22 cellular contexts compared by ENCODE assay signal in the genomic region with DNA sequence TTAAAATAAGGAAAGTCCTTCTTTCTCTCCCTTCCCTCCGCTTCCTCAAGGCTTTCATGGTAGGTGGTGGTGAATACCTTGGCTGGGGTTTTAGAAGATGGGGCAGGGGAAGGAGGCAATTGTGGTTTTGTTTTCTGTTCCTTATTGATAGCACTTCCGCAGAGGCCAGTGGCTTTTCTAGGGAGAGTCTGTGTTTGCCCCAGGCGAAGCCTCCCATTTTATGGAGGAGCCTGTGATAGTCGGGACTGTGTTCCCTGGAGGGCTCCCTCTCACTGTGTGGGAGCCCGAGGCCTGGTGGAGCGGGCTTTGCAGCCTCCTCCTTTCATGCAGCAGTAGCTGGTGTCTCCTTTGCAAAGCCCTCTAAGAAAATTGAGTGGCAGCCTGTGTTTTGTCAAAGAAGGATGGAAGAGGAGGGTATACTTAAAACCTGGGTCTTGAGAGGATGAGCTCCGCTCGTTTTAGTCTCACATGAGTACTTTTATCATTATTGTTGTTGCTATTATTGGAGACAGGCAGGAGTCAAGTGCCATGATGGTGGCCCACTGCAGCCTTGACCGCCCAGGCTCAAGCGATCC. TPM values are rescaled to one million over a fixed set of nuclear protein-coding genes. Genes with fewer than 3 reads are reported as not detected.
A peak's percentile ranks its signal among the peaks of the same experiment; 100 is the strongest.
DNase-seq lines count a peak whose midpoint lies in the region; ATAC-seq and TF ChIP-seq lines count a peak whose summit lies in the region.
"Had no signal": no experiment of that assay in that cellular context is flagged by ENCODE, and none has a peak within 500 bp of the region (broad histone marks: within the 10 kb centered on the region; RNA-seq: fewer than 3 reads in every experiment).

No MANE protein-coding gene starts in this region.

- no peaks in the 10 kb centered on the region for H3K36me3 ChIP-seq in left ventricle myocardium inferior
- H3K36me3 ChIP-seq in tibial artery = no peaks in the 10 kb centered on the region
- H3K36me3 ChIP-seq: BE2C, breast epithelium, HAP-1, SJCRH30, upper lobe of right lung had no signal

- H3K4me3 ChIP-seq in left ventricle myocardium inferior (no peak overlapping the region), tibial artery (no peak overlapping the region)
- H3K4me3 ChIP-seq: HAP-1 had no signal

- ATAC-seq in left cardiac atrium (no peak), left colon (peak; percentile 49)
- ATAC-seq: effector memory CD8-positive, alpha-beta T cell had no signal

- DNase-seq in left ventricle myocardium inferior (no peak), left cardiac atrium (no peak), OCI-M1 (lab: John Stamatoyannopoulos, UW) (peak; percentile 62), left colon (no peak), tibial artery (no peak), NCI-H1694 (lab: John Stamatoyannopoulos, UW) (no peak), iPS-NIHi7 (ENCODE audit: extremely low spot score) (no peak), NCI-H524 treated with DMSO at 0.1 percent for 48 hours (lab: John Stamatoyannopoulos, UW) (no peak)
- DNase-seq: activated CD4-positive, alpha-beta T cell treated with anti-CD3 and anti-CD28 coated beads, Interleukin-2, amount 50 U/mL, for 48 hours; activated naive CD4-positive, alpha-beta T cell treated with anti-CD3 and anti-CD28 coated beads, Interleukin-2, amount 10 ng/mL, durations not matched to agents 7 days and 5 days; effector memory CD8-positive, alpha-beta T cell; erythroblast; foreskin fibroblast; GF-D8; NCI-H82; T-helper 1 cell had no signal

- H3K4me1 ChIP-seq in left ventricle myocardium inferior (peaks cover 64% of the 10 kb centered on the region), tibial artery (peaks cover 0 to 11% (median 4%) of the 10 kb centered on the region in 4 donors)
- H3K4me1 ChIP-seq: BE2C, breast epithelium had no signal

- H3K27ac ChIP-seq in left ventricle myocardium inferior (replicated peaks) (peak overlapping the region; percentile 93), tibial artery (peak overlapping the region; percentile 52 to 75)
- H3K27ac ChIP-seq: SJCRH30 had no signal

- intact Hi-C loops in left ventricle myocardium inferior (cut with micrococcal nuclease) (no loop called here), left cardiac atrium (cut with DNase I) (loop anchor here in 1 of 2 donors (10.0 kb wide), 1 partner anchor 109 kb away; no protein-coding TSS in a partner anchor), left colon (cut with DNase I, micrococcal nuclease) (no loop called here), tibial artery (cut with DNase I; ENCODE audit: low total_unique reads) (no loop called here)

- TF ChIP-seq CTCF in left ventricle myocardium inferior (IDR thresholded peaks at IDR 0.05; ENCODE audit: borderline replicate concordance) (no peak), tibial artery (IDR thresholded peaks at IDR 0.05) (no peak)

- H3K9me3 ChIP-seq in left ventricle myocardium inferior (replicated peaks) (no peaks in the 10 kb centered on the region), tibial artery (no peaks in the 10 kb centered on the region)
- H3K9me3 ChIP-seq: BE2C, breast epithelium, HAP-1, psoas muscle, SJCRH30, upper lobe of right lung had no signal

- H3K27me3 ChIP-seq in left ventricle myocardium inferior (ENCODE audit: low read depth) (no peaks in the 10 kb centered on the region), tibial artery (no peaks in the 10 kb centered on the region)
- H3K27me3 ChIP-seq: BE2C, breast epithelium, SJCRH30, upper lobe of right lung had no signal

RNA-seq across cellular contexts. Expression of gene STOX2, which starts 29.8 kb away (rescaled TPM):
- total RNA-seq in left ventricle myocardium inferior = 12.2 TPM
- total RNA-seq in left cardiac atrium = 10 to 100 TPM in 1 of 2 donors, 1 to 10 TPM in 1; 9.1 to 11.2 TPM
- total RNA-seq in left colon = 1 to 10 TPM; 1.8 to 2.7 TPM
